8 cellular contexts compared by ENCODE assay signal in the genomic region with DNA sequence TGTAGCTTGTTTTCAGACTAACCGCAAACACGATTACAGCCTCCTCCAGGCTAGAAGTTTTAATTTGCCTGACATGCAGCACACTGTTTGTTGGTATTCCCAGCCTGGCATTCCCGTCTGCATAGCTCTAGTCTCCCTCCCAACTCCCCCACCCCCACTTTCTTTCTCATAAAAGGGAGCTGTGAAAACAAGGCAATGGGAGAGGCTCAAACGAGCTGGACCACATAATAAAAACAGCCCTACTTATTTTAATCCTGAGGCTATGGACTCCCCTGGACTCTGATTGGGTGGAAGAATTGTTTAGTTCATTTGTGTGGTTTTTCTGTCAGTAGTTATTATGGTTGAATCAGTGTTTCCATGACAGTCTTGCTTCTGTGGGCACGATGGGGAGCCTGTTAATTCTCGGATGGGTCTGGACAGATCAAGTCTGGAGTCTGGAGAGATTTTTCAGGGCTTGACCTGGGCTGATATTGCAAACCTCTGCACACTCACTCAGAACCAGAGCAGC. TPM values are rescaled to one million over a fixed set of nuclear protein-coding genes. Genes with fewer than 3 reads are reported as not detected.
DNase-seq lines count a peak whose midpoint lies in the region; ATAC-seq and TF ChIP-seq lines count a peak whose summit lies in the region.

No MANE protein-coding gene starts in this region.

- TF ChIP-seq POLR2A in NB4 (IDR thresholded peaks at IDR 0.05; ENCODE audit: extremely low read depth, insufficient read length), result no peak

- no peaks in the 10 kb centered on the region for H3K9me3 ChIP-seq in CD4-positive, alpha-beta T cell (ENCODE audit: control insufficient read depth, low read length)

- peaks cover 15% of the 10 kb centered on the region for H3K4me1 Mint-ChIP-seq in CD4-positive, alpha-beta T cell (ENCODE audit: low read depth)
- peaks cover 15% of the 10 kb centered on the region for H3K4me1 Mint-ChIP-seq in central memory CD8-positive, alpha-beta T cell

- H3K9me3 Mint-ChIP-seq in CD4-positive, alpha-beta T cell, result no peaks in the 10 kb centered on the region
- no peaks in the 10 kb centered on the region for H3K9me3 Mint-ChIP-seq in central memory CD8-positive, alpha-beta T cell

- H3K4me3 ChIP-seq in NB4 (ENCODE audit: low read depth, low read length), result no peak overlapping the region

- H3K27me3 ChIP-seq in CD4-positive, alpha-beta T cell (ENCODE audit: control insufficient read depth, insufficient read depth, low read length), result no peaks in the 10 kb centered on the region

- intact Hi-C loops in CD4-positive, alpha-beta T cell (cut with DNase I, micrococcal nuclease), result no loop called here

- POLR2A ChIA-PET in CD4-positive, alpha-beta T cell (lab: Charles Lee), result interaction anchor here (0.6 to 1.7 kb wide), 2 partner anchors 631 to 651 kb away, joined by 3 read pairs; no protein-coding TSS in a partner anchor

- TF ChIP-seq CTCF in CD4-positive, alpha-beta T cell (IDR thresholded peaks at IDR 0.05), result no peak
- no peak for TF ChIP-seq CTCF in NB4 (IDR thresholded peaks at IDR 0.05; ENCODE audit: low read depth, low read length)

- H3K27ac ChIP-seq in CD4-positive, alpha-beta T cell (ENCODE audit: low read depth, low read length), result no peak overlapping the region

- DNase-seq in CD4-positive, alpha-beta T cell, result no peak
- peak; percentile 14 for DNase-seq in NB4 (ENCODE audit: low read depth)
- DNase-seq in central memory CD8-positive, alpha-beta T cell (ENCODE audit: low spot score in 2 of 2), result no peak
- DNase-seq in left kidney (ENCODE audit: low read depth, low spot score), result peak; percentile 87
- DNase-seq in stromal cell of bone marrow (ENCODE audit: low read depth), result peak; percentile 88
- DNase-seq in stimulated activated CD4-positive, alpha-beta T cell treated with anti-CD3 and anti-CD28 coated beads, Interleukin-4, amount 100 ng/mL, for 24 hours, result no peak
- no peak for DNase-seq in SKM-1 (lab: John Stamatoyannopoulos, UW; ENCODE audit: unreplicated experiment)

- H3K4me3 Mint-ChIP-seq in CD4-positive, alpha-beta T cell, result peak overlapping the region; percentile 88
- H3K4me3 Mint-ChIP-seq in central memory CD8-positive, alpha-beta T cell, result peak overlapping the region; percentile 87

- no peaks in the 10 kb centered on the region for H3K36me3 Mint-ChIP-seq in CD4-positive, alpha-beta T cell (ENCODE audit: low read depth)
- peaks cover 10% of the 10 kb centered on the region for H3K36me3 Mint-ChIP-seq in central memory CD8-positive, alpha-beta T cell (ENCODE audit: insufficient read depth)

- CTCF ChIA-PET in CD4-positive, alpha-beta T cell (lab: Charles Lee), result no interaction called here

- no peak overlapping the region for H3K27ac Mint-ChIP-seq in CD4-positive, alpha-beta T cell
- no peak overlapping the region for H3K27ac Mint-ChIP-seq in central memory CD8-positive, alpha-beta T cell (ENCODE audit: low read depth)

- ATAC-seq in CD4-positive, alpha-beta T cell (ENCODE audit: poor library complexity), result no peak
- no peak for ATAC-seq in central memory CD8-positive, alpha-beta T cell (replicated peaks; ENCODE audit: extremely low read depth, poor library complexity, severe bottlenecking)
- ATAC-seq in GM21390 (IDR thresholded peaks at IDR 0.05; ENCODE audit: unreplicated experiment), result no peak

- H3K27me3 Mint-ChIP-seq in CD4-positive, alpha-beta T cell, result no peaks in the 10 kb centered on the region
- no peaks in the 10 kb centered on the region for H3K27me3 Mint-ChIP-seq in central memory CD8-positive, alpha-beta T cell

RNA-seq across cellular contexts. Expression of a gene that starts 1.2 kb away (rescaled TPM):
- 1 to 10 TPM; 1.3 TPM for total RNA-seq in CD4-positive, alpha-beta T cell

Comparison
In these comparisons a context has a peak if more than half of its experiments do, and no peak if none do; other contexts are left out.
1. DNase-seq: peak in NB4 (single experiment), left kidney (single experiment) and stromal cell of bone marrow (single experiment); none in CD4-positive, alpha-beta T cell (0 of 10), central memory CD8-positive, alpha-beta T cell (0 of 2), stimulated activated CD4-positive, alpha-beta T cell treated with anti-CD3 and anti-CD28 coated beads, Interleukin-4, amount 100 ng/mL, for 24 hours (single experiment) and SKM-1 (single experiment).